9 cellular contexts compared by ENCODE assay signal in the genomic region with DNA sequence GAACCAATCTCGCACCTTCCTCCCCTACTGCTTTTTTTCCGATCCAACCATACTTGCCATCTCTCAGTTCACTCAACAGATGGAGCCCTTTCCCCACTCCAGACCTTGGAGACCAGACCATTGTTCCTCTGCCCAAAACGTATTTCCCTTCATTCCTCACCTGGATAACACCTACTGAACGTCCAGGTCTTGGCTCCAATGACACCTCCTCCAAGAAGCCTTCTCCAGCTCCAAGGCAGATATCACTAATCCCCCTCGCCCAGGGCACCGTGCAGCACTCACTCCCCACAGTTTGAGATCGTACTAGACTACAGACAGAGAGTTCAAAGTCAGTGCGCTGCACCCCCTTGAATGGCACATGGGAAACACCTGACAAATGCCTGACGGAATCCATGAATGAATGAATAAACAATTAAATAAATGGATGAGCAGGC. TPM values are rescaled to one million over a fixed set of nuclear protein-coding genes. Genes with fewer than 3 reads are reported as not detected.
DNase-seq lines count a peak whose midpoint lies in the region; ATAC-seq, FAIRE-seq and TF ChIP-seq lines count a peak whose summit lies in the region.
"Had no signal": no experiment of that assay in that cellular context is flagged by ENCODE, and none has a peak within 500 bp of the region (broad histone marks: within the 10 kb centered on the region; RNA-seq: fewer than 3 reads in every experiment).

No MANE protein-coding gene starts in this region.

- peak; percentile 68 for DNase-seq in D341Med (ENCODE audit: low spot score)
- peak; percentile 64 for DNase-seq in HEK293T (ENCODE audit: extremely low spot score)
- DNase-seq in NT2/D1 (ENCODE audit: low read depth, low spot score): peak; percentile 48
- peak in 1 of 2 experiments; percentile 31 for DNase-seq in H1 (ENCODE audit: low read depth in 1 of 2, low spot score in 2 of 2)
- DNase-seq in nephron progenitor cell: peak; percentile 20
- no peak for DNase-seq in gastrocnemius medialis
- DNase-seq in activated gamma-delta T cell treated with Interleukin-2 at 50 U/mL for 16 hours: no peak

- peaks cover 0 to 1% of the 10 kb centered on the region in 2 experiments for H4K20me1 ChIP-seq in H1 (replicated peaks in 1 of 2; ENCODE audit: control insufficient read depth in 1 of 2, insufficient read depth in 2 of 2, low read length in 2 of 2)

- H3K27ac Mint-ChIP-seq in nephron progenitor cell: no peak overlapping the region
- H3K27ac Mint-ChIP-seq: naive thymus-derived CD8-positive, alpha-beta T cell had no signal

- in situ Hi-C loops in gastrocnemius medialis (cut with MboI; ENCODE audit: low sequenced_read_pairs in 4 of 4): no loop called here

- H3K9ac ChIP-seq in NT2/D1 (ENCODE audit: insufficient read length, low read depth): no peak overlapping the region
- no peak overlapping the region for H3K9ac ChIP-seq in H1 (replicated peaks in 1 of 4; ENCODE audit: extremely low read depth in 1 of 4, low read depth in 3 of 4, low read length in 3 of 4)

- H3K4me3 ChIP-seq in NT2/D1 (ENCODE audit: insufficient read length, low read depth) (no peak overlapping the region), H1 (ENCODE audit: extremely low read depth in 1 of 4, insufficient read depth in 2 of 4, low read depth in 3 of 4, low read length in 4 of 4) (no peak overlapping the region), gastrocnemius medialis (no peak overlapping the region)

- no peaks in the 10 kb centered on the region for H3K23me2 ChIP-seq in H1 (ENCODE audit: low read depth, low read length)

- H3K79me2 ChIP-seq in H1 (ENCODE audit: control insufficient read depth in 1 of 2, insufficient read depth in 2 of 2, low read length in 2 of 2): no peaks in the 10 kb centered on the region

- H2AFZ ChIP-seq in H1 (ENCODE audit: low read length): peak overlapping the region; percentile 96

- no peak overlapping the region for H2BK120ac ChIP-seq in H1 (replicated peaks; ENCODE audit: low read depth, low read length)

- TF ChIP-seq POLR2A in H1 (IDR thresholded peaks at IDR 0.05; ENCODE audit: control extremely low read depth in 1 of 2, low read depth in 2 of 2, low read length in 2 of 2) (no peak), gastrocnemius medialis (IDR thresholded peaks at IDR 0.05) (no peak)

- no peak overlapping the region for H4K8ac ChIP-seq in H1 (ENCODE audit: extremely low read depth, insufficient read depth, low read length)

- CTCF ChIA-PET in HEK293T (lab: Yijun Ruan, JAX) (interaction anchor here (0.8 to 3.1 kb wide), 3 partner anchors 24 to 219 kb away, joined by 3 to 19 read pairs (median 3); no protein-coding TSS in a partner anchor), H1 (lab: Charles Lee; ENCODE audit: partially characterized antibody) (interaction anchor here (0.6 to 22.5 kb wide), 54 partner anchors 12 to 574 kb away, joined by 3 to 271 read pairs (median 6); a partner anchor contains a TSS)

- intact Hi-C loops in gastrocnemius medialis (cut with DNase I; ENCODE audit: low total_unique reads): no loop called here

- TF ChIP-seq RAD21 in H1 (IDR thresholded peaks at IDR 0.05 in 1 of 2, conservative IDR thresholded peaks at IDR 0.05 in 1 of 2; ENCODE audit: low read depth in 2 of 2, low read length in 2 of 2): peak; percentile 96

- FAIRE-seq in H1 (lab: Jason Lieb, UNC): peak; percentile 85

- no peak overlapping the region for H3K23ac ChIP-seq in H1 (ENCODE audit: insufficient read length)

- H3K79me1 ChIP-seq in H1 (ENCODE audit: low read depth, low read length): no peaks in the 10 kb centered on the region

- H3K9me3 Mint-ChIP-seq in nephron progenitor cell: no peaks in the 10 kb centered on the region
- H3K9me3 Mint-ChIP-seq: naive thymus-derived CD8-positive, alpha-beta T cell had no signal

- peak; percentile 51 to 91 (median 84) for TF ChIP-seq CTCF in H1 (IDR thresholded peaks at IDR 0.05; ENCODE audit: control extremely low read depth in 1 of 3, insufficient read depth in 1 of 3, low read depth in 1 of 3, low read length in 3 of 3)
- TF ChIP-seq CTCF in nephron progenitor cell (IDR thresholded peaks at IDR 0.05): peak; percentile 54
- TF ChIP-seq CTCF in gastrocnemius medialis (IDR thresholded peaks at IDR 0.05 in 4 of 5, conservative IDR thresholded peaks at IDR 0.05 in 1 of 5): no peak

- H3K9me3 ChIP-seq in NT2/D1 (ENCODE audit: insufficient read depth, low read length): no peaks in the 10 kb centered on the region
- no peaks in the 10 kb centered on the region for H3K9me3 ChIP-seq in H1 (ENCODE audit: insufficient read depth in 2 of 2, low read depth in 1 of 2, low read length in 1 of 2)
- no peaks in the 10 kb centered on the region for H3K9me3 ChIP-seq in gastrocnemius medialis

- no peaks in the 10 kb centered on the region for H3K36me3 Mint-ChIP-seq in nephron progenitor cell (ENCODE audit: low read depth)
- H3K36me3 Mint-ChIP-seq: naive thymus-derived CD8-positive, alpha-beta T cell had no signal

- no peaks in the 10 kb centered on the region for H3K4me1 Mint-ChIP-seq in nephron progenitor cell

- H3K14ac ChIP-seq in H1 (ENCODE audit: insufficient read length): no peak overlapping the region

- no peak for TF ChIP-seq EP300 in H1 (IDR thresholded peaks at IDR 0.05; ENCODE audit: borderline replicate concordance in 1 of 2, low read depth in 2 of 2, low read length in 2 of 2)

- no peak overlapping the region for H2AK5ac ChIP-seq in H1 (ENCODE audit: low read depth, low read length)

- peaks cover 3% of the 10 kb centered on the region for H3K27me3 Mint-ChIP-seq in nephron progenitor cell (ENCODE audit: low read depth, poor library complexity)

- POLR2A ChIA-PET in HEK293T (lab: Yijun Ruan, JAX): no interaction called here
- POLR2A ChIA-PET in H1 (lab: Charles Lee; ENCODE audit: partially characterized antibody): interaction anchor here (0.9 to 2.1 kb wide), 5 partner anchors 15 to 178 kb away, joined by 3 to 7 read pairs (median 3); no protein-coding TSS in a partner anchor

- H3K4me3 Mint-ChIP-seq in nephron progenitor cell: no peak overlapping the region
- H3K4me3 Mint-ChIP-seq: naive thymus-derived CD8-positive, alpha-beta T cell had no signal

- no peak overlapping the region for H2BK5ac ChIP-seq in H1 (ENCODE audit: low read depth, low read length)

- no peak overlapping the region; the same call in 1 of the 2 replicates for H3K18ac ChIP-seq in H1 (ENCODE audit: extremely low read depth, low read length)

- WGBS in H1 (ENCODE audit: extremely low coverage in 1 of 2, insufficient coverage in 1 of 2, insufficient read length in 1 of 2, insufficient replicate concordance in 2 of 2, low coverage in 1 of 2, low lambda C conversion rate in 2 of 2, missing lambda C conversion rate in 1 of 2), 2 experiments: 40% methylated on average over 9 of the region's 9 CpGs; no CpG with 5 or more reads in 1 of the 2 experiments

- no peak overlapping the region for H3K4me2 ChIP-seq in H1 (ENCODE audit: insufficient read depth in 1 of 2, low read depth in 2 of 2, low read length in 2 of 2)

- H3K27ac ChIP-seq in H1 (ENCODE audit: low read depth, low read length) (no peak overlapping the region), gastrocnemius medialis (no peak overlapping the region)

- H3K27me3 ChIP-seq in NT2/D1 (ENCODE audit: insufficient read depth, insufficient read length) (no peaks in the 10 kb centered on the region), H1 (replicated peaks in 1 of 4; ENCODE audit: control insufficient read depth in 3 of 4, extremely low read depth in 1 of 4, insufficient read depth in 3 of 4, low read length in 3 of 4) (no peaks in the 10 kb centered on the region), gastrocnemius medialis (no peaks in the 10 kb centered on the region)

- H3K4me1 ChIP-seq in NT2/D1 (ENCODE audit: insufficient read depth, insufficient read length) (no peaks in the 10 kb centered on the region), H1 (replicated peaks in 1 of 4; ENCODE audit: control insufficient read depth in 3 of 4, insufficient read depth in 4 of 4, low read length in 3 of 4) (peaks cover 0 to 6% (median 0%) of the 10 kb centered on the region in 4 experiments; a peak in 3 of 7 replicates), gastrocnemius medialis (no peaks in the 10 kb centered on the region)

- H2BK12ac ChIP-seq in H1 (ENCODE audit: low read depth, low read length): 0 out of 2 replicates have a peak overlapping the region, but pooled peaks have one; percentile 13

- 0 out of 2 replicates have a peak overlapping the region, but pooled peaks have one; percentile 72 for H2BK20ac ChIP-seq in H1 (ENCODE audit: low read length)

- no peak overlapping the region for H3K56ac ChIP-seq in H1 (replicated peaks; ENCODE audit: insufficient read length, low read depth, low read length)

- H3K4ac ChIP-seq in H1 (replicated peaks; ENCODE audit: insufficient read length, low read depth, low read length): no peak overlapping the region

- H2BK15ac ChIP-seq in H1 (ENCODE audit: low read length): no peak overlapping the region

- H4K5ac ChIP-seq in H1 (ENCODE audit: insufficient read length, low read depth, low read length): no peak overlapping the region

- H3K36me3 ChIP-seq in NT2/D1 (ENCODE audit: insufficient read depth, insufficient read length, low read length) (no peaks in the 10 kb centered on the region), H1 (ENCODE audit: control insufficient read depth in 2 of 4, insufficient read depth in 4 of 4, low read length in 3 of 4) (no peaks in the 10 kb centered on the region), gastrocnemius medialis (no peaks in the 10 kb centered on the region)

- ATAC-seq in gastrocnemius medialis (no peak), HG02588 (IDR thresholded peaks at IDR 0.05; ENCODE audit: unreplicated experiment) (no peak)
- ATAC-seq: naive thymus-derived CD8-positive, alpha-beta T cell had no signal

- H4K91ac ChIP-seq in H1 (replicated peaks; ENCODE audit: insufficient read length, low read length): no peak overlapping the region

TF ChIP-seq in H1, 55 proteins besides CTCF, POLR2A, EP300 and RAD21 (continues in another document):
- no peak for TF ChIP-seq SIN3A (conservative IDR thresholded peaks at IDR 0.05 in 1 of 2, IDR thresholded peaks at IDR 0.05 in 1 of 2; ENCODE audit: low read depth in 1 of 2, low read length in 2 of 2)

RNA-seq across cellular contexts. Expression of a gene that starts 47.1 kb away (rescaled TPM):
- 25.9 and 27.4 TPM in 2 replicates for total RNA-seq in H1 (2021; fragmentation: NEBNext Ultra II Directional; extraction: Animal tissue kit (Norgen Biotek cat#: 25700))
- polyA plus RNA-seq in H1 (2011; rRNA removed): 21.0 and 28.3 TPM in 2 replicates
- polyA plus RNA-seq in H1 (2011; cell fraction: cytosol; rRNA removed): 18.3 TPM
- polyA plus RNA-seq in H1 (2011; cell fraction: nucleus; rRNA removed): 62.7 TPM
- 16.3 to 28.1 TPM (median 25.3 TPM) in 4 replicates for polyA plus RNA-seq in H1 (2012, experiment 1 of 2)
- 16.4 TPM for polyA plus RNA-seq in H1 (2012, experiment 2 of 2)
- polyA plus RNA-seq in H1 (2013, experiment 1 of 2): 16.0 TPM
- polyA plus RNA-seq in H1 (2013, experiment 2 of 2): 15.2 TPM
- 21.8 and 26.9 TPM in 2 replicates for polyA minus RNA-seq in H1 (2011; rRNA and poly(A)+ RNA removed)
- polyA minus RNA-seq in H1 (2011; cell fraction: cytosol; rRNA and poly(A)+ RNA removed): 32.5 TPM
- polyA minus RNA-seq in H1 (2011; cell fraction: nucleus; rRNA and poly(A)+ RNA removed): 36.8 TPM
- total RNA-seq in gastrocnemius medialis: 1 to 10 TPM; 2.8 to 5.7 (median 3.8) TPM

Comparison
In these comparisons a context has a peak if more than half of its experiments do, and no peak if none do; other contexts are left out.
1. DNase-seq: peak in D341Med (single experiment), HEK293T (single experiment), NT2/D1 (single experiment) and nephron progenitor cell (single experiment); none in gastrocnemius medialis (0 of 2) and activated gamma-delta T cell treated with Interleukin-2 at 50 U/mL for 16 hours (single experiment).
2. CTCF ChIP-seq: peak in H1 (3 of 3) and nephron progenitor cell (single experiment); none in gastrocnemius medialis (0 of 5).